ENCODE assay signal across 6 cellular contexts in the genomic region with DNA sequence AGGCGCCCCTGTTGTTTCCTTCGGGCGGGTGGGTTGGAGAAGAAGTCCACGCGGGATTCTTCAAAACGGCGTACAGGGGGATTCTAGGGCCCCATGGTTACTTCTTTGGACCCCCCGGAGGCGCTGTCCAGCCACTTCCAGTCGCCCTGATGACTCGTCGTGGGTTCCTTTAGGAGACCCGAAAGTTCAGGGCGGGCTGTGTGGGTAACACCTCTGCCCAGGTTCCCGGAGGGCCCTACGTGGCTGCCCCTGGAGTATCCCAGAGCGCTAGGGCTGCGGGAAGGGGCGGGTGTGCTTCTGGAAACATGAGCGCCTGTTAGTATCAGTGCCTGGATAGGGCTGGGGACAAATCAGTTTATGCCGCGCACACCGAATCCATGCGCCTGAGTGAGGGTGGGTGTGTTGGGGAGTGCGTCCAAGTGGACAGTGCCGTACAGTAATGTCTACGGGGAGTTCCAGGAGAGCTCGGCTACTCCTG. TPM values are rescaled to one million over a fixed set of nuclear protein-coding genes. Genes with fewer than 3 reads are reported as not detected.
DNase-seq lines count a peak whose midpoint lies in the region; ATAC-seq lines count a peak whose summit lies in the region.

No MANE protein-coding gene starts in this region.

- WGBS in mesendoderm (ENCODE audit: extremely low coverage, insufficient coverage, low lambda C conversion rate) = no CpG with 5 or more reads among the region's 28 CpGs

- H3K18ac ChIP-seq in mesendoderm (ENCODE audit: low read length) = no peak overlapping the region

- no peak overlapping the region for H3K56ac ChIP-seq in mesendoderm (ENCODE audit: low read length)

- DNase-seq in 8988T = peak; percentile 82
- DNase-seq in HK-2 (ENCODE audit: unreplicated experiment) = peak; percentile 70
- peak; percentile 42 for DNase-seq in mesendoderm
- DNase-seq in effector CD8-positive, alpha-beta T cell (lab: John Stamatoyannopoulos, UW) = no peak

- no peaks in the 10 kb centered on the region for H3K4me1 ChIP-seq in mesendoderm (ENCODE audit: control insufficient read depth, low read depth, low read length)

- H4K8ac ChIP-seq in mesendoderm (ENCODE audit: low read depth, low read length) = no peak overlapping the region

- peaks cover 53% of the 10 kb centered on the region for H3K27me3 ChIP-seq in mesendoderm (ENCODE audit: insufficient read depth, low read length, poor library complexity)

- no peak overlapping the region for H3K4me2 ChIP-seq in mesendoderm (ENCODE audit: low read length)

- ATAC-seq in HG03571 (IDR thresholded peaks at IDR 0.05; ENCODE audit: unreplicated experiment) = no peak

- no peak overlapping the region for H2AK5ac ChIP-seq in mesendoderm (ENCODE audit: low read length)

- no peak overlapping the region for H2BK120ac ChIP-seq in mesendoderm (ENCODE audit: low read depth, low read length)

- H3K27ac Mint-ChIP-seq in activated naive CD4-positive, alpha-beta T cell treated with anti-CD3 and anti-CD28 coated beads, Interleukin-2, amount 50 U/mL, for 24 hours = no peak overlapping the region

- H3K79me1 ChIP-seq in mesendoderm (ENCODE audit: low read length) = no peaks in the 10 kb centered on the region

- no peak overlapping the region for H3K4ac ChIP-seq in mesendoderm (ENCODE audit: low read depth, low read length)

- no peak overlapping the region for H2BK15ac ChIP-seq in mesendoderm (replicated peaks; ENCODE audit: low read depth)

- no peak overlapping the region for H3K27ac ChIP-seq in mesendoderm (ENCODE audit: low read depth, low read length)

- H3K9me3 Mint-ChIP-seq in activated naive CD4-positive, alpha-beta T cell treated with anti-CD3 and anti-CD28 coated beads, Interleukin-2, amount 50 U/mL, for 24 hours = no peaks in the 10 kb centered on the region

- no peak overlapping the region for H2BK5ac ChIP-seq in mesendoderm (ENCODE audit: low read length)

- no peaks in the 10 kb centered on the region for H3K36me3 ChIP-seq in mesendoderm (ENCODE audit: control insufficient read depth, insufficient read depth, low read length)

- peaks cover 20% of the 10 kb centered on the region for H3K4me1 Mint-ChIP-seq in activated naive CD4-positive, alpha-beta T cell treated with anti-CD3 and anti-CD28 coated beads, Interleukin-2, amount 50 U/mL, for 24 hours

- no peak overlapping the region for H3K9ac ChIP-seq in mesendoderm (ENCODE audit: low read length)

- H3K79me2 ChIP-seq in mesendoderm (ENCODE audit: control insufficient read depth, insufficient read depth, low read length) = no peaks in the 10 kb centered on the region

- H3K4me3 ChIP-seq in mesendoderm (ENCODE audit: low read length) = no peak overlapping the region

- no peak overlapping the region for H4K5ac ChIP-seq in mesendoderm (ENCODE audit: low read length)

- peak overlapping the region; percentile 79 for H3K4me3 Mint-ChIP-seq in activated naive CD4-positive, alpha-beta T cell treated with anti-CD3 and anti-CD28 coated beads, Interleukin-2, amount 50 U/mL, for 24 hours

- H3K23ac ChIP-seq in mesendoderm (ENCODE audit: low read length) = no peak overlapping the region

- H3K36me3 Mint-ChIP-seq in activated naive CD4-positive, alpha-beta T cell treated with anti-CD3 and anti-CD28 coated beads, Interleukin-2, amount 50 U/mL, for 24 hours = no peaks in the 10 kb centered on the region

- peaks cover 2% of the 10 kb centered on the region for H3K27me3 Mint-ChIP-seq in activated naive CD4-positive, alpha-beta T cell treated with anti-CD3 and anti-CD28 coated beads, Interleukin-2, amount 50 U/mL, for 24 hours

RNA-seq across cellular contexts. Expression of a gene that starts 0.6 kb away (rescaled TPM):
- 0.10 TPM for polyA plus RNA-seq in mesendoderm (2013, experiment 1 of 2)
- polyA plus RNA-seq in mesendoderm (2013, experiment 2 of 2) = 0.10 TPM

RNA-seq across cellular contexts. Expression of a gene that starts 12.5 kb away (rescaled TPM):
- polyA plus RNA-seq in mesendoderm (2013, experiment 1 of 2) = 43.4 TPM
- 43.4 TPM for polyA plus RNA-seq in mesendoderm (2013, experiment 2 of 2)

RNA-seq across cellular contexts. Expression of a gene that starts 24.3 kb away (rescaled TPM):
- 20.0 TPM for polyA plus RNA-seq in mesendoderm (2013, experiment 1 of 2)
- 19.3 TPM for polyA plus RNA-seq in mesendoderm (2013, experiment 2 of 2)

RNA-seq across cellular contexts. Expression of a gene that starts 29.2 kb away (rescaled TPM):
- polyA plus RNA-seq in mesendoderm (2013, experiment 1 of 2) = 0.20 TPM
- 0.14 TPM for polyA plus RNA-seq in mesendoderm (2013, experiment 2 of 2)
